ENCODE assay signal across 12 cellular contexts in the genomic region with DNA sequence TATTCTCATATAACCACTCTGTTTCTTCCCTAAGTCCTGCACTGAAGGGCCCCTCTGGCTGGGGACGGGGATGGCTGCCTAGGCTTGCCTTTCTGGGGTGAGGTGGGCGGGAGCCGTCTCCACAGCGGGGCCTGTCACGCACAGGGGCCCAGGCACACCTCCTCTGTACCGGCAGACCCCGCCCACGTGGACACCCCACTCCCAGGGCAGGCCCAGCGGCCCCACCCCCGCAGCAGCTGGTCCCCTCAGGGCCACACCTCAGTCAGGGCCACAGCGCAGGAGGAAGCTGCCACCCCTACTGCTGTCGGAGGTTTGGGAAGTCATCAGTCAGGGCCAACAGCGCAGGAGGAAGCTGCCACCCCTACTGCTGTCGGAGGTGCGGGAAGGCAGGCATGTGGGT.
DNase-seq lines count a peak whose midpoint lies in the region; TF ChIP-seq lines count a peak whose summit lies in the region.
"Had no signal": no experiment of that assay in that cellular context is flagged by ENCODE, and none has a peak within 500 bp of the region (broad histone marks: within the 10 kb centered on the region; RNA-seq: fewer than 3 reads in every experiment).

No MANE protein-coding gene starts in this region.

- no TSS peak for BruUV-seq in Calu3 (replicated peaks; lab: Mats Ljungman, UMichigan)

- peaks cover 16% of the 10 kb centered on the region for H3K4me1 ChIP-seq in BLaER1
- H3K4me1 ChIP-seq in osteoblast (ENCODE audit: insufficient read depth, low read length) = no peaks in the 10 kb centered on the region
- no peaks in the 10 kb centered on the region for H3K4me1 ChIP-seq in Peyer's patch
- H3K4me1 ChIP-seq: A549 had no signal

- H3K27me3 Mint-ChIP-seq in osteocyte (ENCODE audit: unreplicated experiment) (no peaks in the 10 kb centered on the region), Calu3 (ENCODE audit: unreplicated experiment) (peaks cover 20% of the 10 kb centered on the region)

- TF ChIP-seq POLR2A in Peyer's patch (IDR thresholded peaks at IDR 0.05) = no peak

- no peaks in the 10 kb centered on the region for H3K36me3 Mint-ChIP-seq in osteocyte (ENCODE audit: unreplicated experiment)
- no peaks in the 10 kb centered on the region for H3K36me3 Mint-ChIP-seq in Calu3 (ENCODE audit: insufficient read depth, unreplicated experiment)

- TF ChIP-seq CTCF in GM06990 (IDR thresholded peaks at IDR 0.05; ENCODE audit: insufficient read depth, low read length, poor library complexity, severe bottlenecking) (no peak), osteocyte (IDR thresholded peaks at IDR 0.05) (no peak), Calu3 (IDR thresholded peaks at IDR 0.05; ENCODE audit: unreplicated experiment) (no peak), osteoblast (IDR thresholded peaks at IDR 0.05; ENCODE audit: extremely low read depth, low read depth, low read length) (no peak), Peyer's patch (IDR thresholded peaks at IDR 0.05) (no peak)

- H3K4me2 ChIP-seq in BLaER1 = 0 out of 2 replicates have a peak overlapping the region, but pooled peaks have one; percentile 14
- no peak overlapping the region for H3K4me2 ChIP-seq in osteoblast (ENCODE audit: insufficient read depth, low read length)
- H3K4me2 ChIP-seq: A549, KMS-11 had no signal

- no peaks in the 10 kb centered on the region for H3K27me3 ChIP-seq in BLaER1
- no peaks in the 10 kb centered on the region; the same call in none of the 2 replicates for H3K27me3 ChIP-seq in GM06990 (replicated peaks; ENCODE audit: control insufficient read depth, insufficient read depth, low read length)
- H3K27me3 ChIP-seq in osteoblast (ENCODE audit: insufficient read depth, low read length) = no peaks in the 10 kb centered on the region
- no peaks in the 10 kb centered on the region for H3K27me3 ChIP-seq in Peyer's patch

- no peaks in the 10 kb centered on the region for H3K9me3 ChIP-seq in BLaER1
- H3K9me3 ChIP-seq in osteoblast (ENCODE audit: low read depth, low read length) = no peaks in the 10 kb centered on the region
- H3K9me3 ChIP-seq in Peyer's patch = no peaks in the 10 kb centered on the region
- H3K9me3 ChIP-seq: A549 had no signal

- H2AFZ ChIP-seq in osteoblast (ENCODE audit: low read length) = no peak overlapping the region

- intact Hi-C loops in Calu3 (cut with micrococcal nuclease; ENCODE audit: unreplicated experiment) = no loop called here

- H3K27ac ChIP-seq in BLaER1 = no peak overlapping the region
- H3K27ac ChIP-seq in osteoblast (ENCODE audit: low read depth, low read length) = no peak overlapping the region
- H3K27ac ChIP-seq in Peyer's patch = no peak overlapping the region
- H3K27ac ChIP-seq: A549, KMS-11 had no signal

- CTCF ChIA-PET in Calu3 (lab: Charles Lee) = no interaction called here

- H3K4me3 Mint-ChIP-seq in osteocyte (ENCODE audit: unreplicated experiment) (no peak overlapping the region), Calu3 (ENCODE audit: low read depth, unreplicated experiment) (no peak overlapping the region)

- H3K27ac Mint-ChIP-seq in osteocyte (ENCODE audit: unreplicated experiment) (no peak overlapping the region), Calu3 (ENCODE audit: unreplicated experiment) (no peak overlapping the region)

- H3K79me2 ChIP-seq in osteoblast (ENCODE audit: insufficient read depth, low read length) = no peaks in the 10 kb centered on the region

- DNase-seq in GM06990 (ENCODE audit: extremely low read depth, insufficient read length) (peak; percentile 25), SW480 (ENCODE audit: low spot score) (peak; percentile 55), osteocyte (ENCODE audit: extremely low spot score, unreplicated experiment) (peak; percentile 74), Calu3 (no peak), SKM-1 treated with dmso at 0.1 percent for 144 hours (lab: John Stamatoyannopoulos, UW; ENCODE audit: unreplicated experiment) (no peak), osteoblast (ENCODE audit: insufficient read length, low spot score, missing footprints) (no peak), Peyer's patch (no peak)
- DNase-seq: DMS 273 treated with DMSO at 0.1 percent for 48 hours, DMS79 had no signal

- H4K20me1 ChIP-seq in BLaER1 (no peaks in the 10 kb centered on the region), osteoblast (ENCODE audit: insufficient read depth, low read length) (no peaks in the 10 kb centered on the region)

- H3K9me3 Mint-ChIP-seq in osteocyte (ENCODE audit: unreplicated experiment) (peaks cover 4% of the 10 kb centered on the region), Calu3 (ENCODE audit: low read depth, unreplicated experiment) (no peaks in the 10 kb centered on the region)

- no peak overlapping the region for H3K4me3 ChIP-seq in BLaER1
- H3K4me3 ChIP-seq in GM06990 (replicated peaks; ENCODE audit: low read depth, low read length) = no peak overlapping the region
- no peak overlapping the region for H3K4me3 ChIP-seq in osteoblast (ENCODE audit: insufficient read depth, low read length)
- H3K4me3 ChIP-seq in Peyer's patch = no peak overlapping the region
- H3K4me3 ChIP-seq: A549 had no signal

- no peak overlapping the region for H3K9ac ChIP-seq in BLaER1
- H3K9ac ChIP-seq: KMS-11 had no signal

- H3K4me1 Mint-ChIP-seq in osteocyte (ENCODE audit: unreplicated experiment) (no peaks in the 10 kb centered on the region), Calu3 (ENCODE audit: low read depth, unreplicated experiment) (no peaks in the 10 kb centered on the region)

- no peaks in the 10 kb centered on the region for H3K36me3 ChIP-seq in BLaER1
- no peaks in the 10 kb centered on the region for H3K36me3 ChIP-seq in GM06990 (ENCODE audit: control insufficient read depth, insufficient read depth, low read length)
- no peaks in the 10 kb centered on the region for H3K36me3 ChIP-seq in osteoblast (ENCODE audit: insufficient read depth, low read length)
- H3K36me3 ChIP-seq in Peyer's patch = no peaks in the 10 kb centered on the region

Comparison
In these comparisons a context has a peak if more than half of its experiments do, and no peak if none do; other contexts are left out.
1. DNase-seq: peak in GM06990 (single experiment), SW480 (single experiment) and osteocyte (single experiment); none in Calu3 (single experiment), SKM-1 treated with dmso at 0.1 percent for 144 hours (single experiment), osteoblast (single experiment) and Peyer's patch (0 of 3).